ENCODE assay signal across 13 cellular contexts in genomic region chr6:164749126-164749758, GRCh38.
A peak's percentile ranks its signal among the peaks of the same experiment; 100 is the strongest.
DNase-seq lines count a peak whose midpoint lies in the region; ATAC-seq and TF ChIP-seq lines count a peak whose summit lies in the region.
"Had no signal": no experiment of that assay in that cellular context is flagged by ENCODE, and none has a peak within 500 bp of the region (broad histone marks: within the 10 kb centered on the region; RNA-seq: fewer than 3 reads in every experiment).

No MANE protein-coding gene starts in this region.

- H3K27me3 ChIP-seq in RWPE2 (ENCODE audit: insufficient read depth, poor library complexity, severe bottlenecking) (no peaks in the 10 kb centered on the region), skeletal muscle satellite cell (ENCODE audit: control insufficient read depth, insufficient read depth, low read length) (no peaks in the 10 kb centered on the region)

- ATAC-seq in RWPE2 (ENCODE audit: low read depth), result 0 out of 3 replicates have a peak, but pooled peaks have one; percentile 31
- no peak for ATAC-seq in omental fat pad (ENCODE audit: low FRiP score)
- ATAC-seq in GM18517 (IDR thresholded peaks at IDR 0.05; ENCODE audit: unreplicated experiment), result no peak
- ATAC-seq: HCT116 had no signal

- H3K9me3 ChIP-seq in RWPE2 (ENCODE audit: severe bottlenecking), result no peaks in the 10 kb centered on the region
- no peaks in the 10 kb centered on the region for H3K9me3 ChIP-seq in skeletal muscle satellite cell (replicated peaks; ENCODE audit: low read length)

- no peak for TF ChIP-seq CTCF in RWPE2 (IDR thresholded peaks at IDR 0.05; ENCODE audit: poor library complexity, severe bottlenecking)
- no peak for TF ChIP-seq CTCF in omental fat pad (IDR thresholded peaks at IDR 0.05)

- no peaks in the 10 kb centered on the region for H3K4me1 ChIP-seq in RWPE2 (ENCODE audit: insufficient read depth, poor library complexity, severe bottlenecking)
- peaks cover 17% of the 10 kb centered on the region for H3K4me1 ChIP-seq in skeletal muscle satellite cell (ENCODE audit: control insufficient read depth, insufficient read depth, low read length)

- DNase-seq in NCI-H2081 (lab: John Stamatoyannopoulos, UW), result peak; percentile 1 to 20
- no peak for DNase-seq in NCI-H2081 treated with DMSO at 0.1 percent for 48 hours (lab: John Stamatoyannopoulos, UW)
- no peak for DNase-seq in RWPE2 (ENCODE audit: low spot score)
- DNase-seq in iPS-NIHi7 (ENCODE audit: extremely low spot score), result peak; percentile 13
- no peak for DNase-seq in omental fat pad (ENCODE audit: low spot score)
- DNase-seq in activated effector memory CD4-positive, alpha-beta T cell treated with anti-CD3 and anti-CD28 coated beads, Interleukin-2, amount 50 U/mL, for 16 hours, result no peak
- DNase-seq: activated CD4-positive, alpha-beta T cell treated with anti-CD3 and anti-CD28 coated beads, Interleukin-2, amount 50 U/mL, for 4 hours; activated naive CD8-positive, alpha-beta T cell treated with anti-CD3 and anti-CD28 coated beads for 36 hours; NCI-H2171 treated with DMSO at 0.1 percent for 48 hours; stimulated activated CD8-positive, alpha-beta memory T cell treated with anti-CD3 and anti-CD28 coated beads, Interleukin-4, amount 100 ng/mL, for 48 hours had no signal

- no peak overlapping the region for H3K9ac ChIP-seq in skeletal muscle satellite cell (ENCODE audit: low read depth, low read length)

- H3K4me3 ChIP-seq in RWPE2 (ENCODE audit: severe bottlenecking) (no peak overlapping the region), skeletal muscle satellite cell (ENCODE audit: low read length) (peak overlapping the region; percentile 26)

- H3K4me2 ChIP-seq in skeletal muscle satellite cell (ENCODE audit: low read length), result peak overlapping the region; percentile 68

- H3K27ac ChIP-seq in RWPE2 (ENCODE audit: poor library complexity, severe bottlenecking), result no peak overlapping the region

- H3K36me3 ChIP-seq in RWPE2 (ENCODE audit: low read depth), result no peaks in the 10 kb centered on the region
- H3K36me3 ChIP-seq in skeletal muscle satellite cell (ENCODE audit: insufficient read depth, low read length), result no peaks in the 10 kb centered on the region

Comparison
In these comparisons a context has a peak if more than half of its experiments do, and no peak if none do; other contexts are left out.
1. DNase-seq: peak in NCI-H2081 (2 of 2) and iPS-NIHi7 (single experiment); none in NCI-H2081 treated with DMSO at 0.1 percent for 48 hours (single experiment), RWPE2 (single experiment), omental fat pad (single experiment) and activated effector memory CD4-positive, alpha-beta T cell treated with anti-CD3 and anti-CD28 coated beads, Interleukin-2, amount 50 U/mL, for 16 hours (single experiment).